22 cellular contexts compared by ENCODE assay signal in genomic region chr20:24431650-24432049, GRCh38. TPM values are rescaled to one million over a fixed set of nuclear protein-coding genes. Genes with fewer than 3 reads are reported as not detected.
"Had no signal": no experiment of that assay in that cellular context is flagged by ENCODE, and none has a peak within 500 bp of the region (broad histone marks: within the 10 kb centered on the region; RNA-seq: fewer than 3 reads in every experiment).

No MANE protein-coding gene starts in this region.

- H3K9ac ChIP-seq: SK-N-SH had no signal

- H3K4me2 ChIP-seq: SK-N-SH had no signal

- H3K9me3 ChIP-seq: SK-N-SH had no signal

- FAIRE-seq: HepG2 had no signal

- ATAC-seq: HepG2, Panc1, PC-3 had no signal

- H3K27ac ChIP-seq: RWPE1 had no signal

- DNase-seq: IMR-90, Karpas-422, KG1, MM.1S, NCI-H1092 treated with DMSO at 0.1 percent for 48 hours, NCI-H1436, NCI-H187, NCI-H2029, NCI-H2081 treated with DMSO at 0.1 percent for 48 hours, NCI-H2171, NCI-H226, NCI-H446, NCI-H510A, NCI-H524 treated with DMSO at 0.1 percent for 48 hours, NCI-H69, NCI-H774, PC-3, SHP77, SK-N-SH had no signal

RNA-seq across cellular contexts. Expression of gene SYNDIG1, which starts 37.8 kb away (rescaled TPM):
- polyA plus RNA-seq: HepG2, IMR-90, SK-N-SH had no signal
